In genomic region chr17:40582328-40582901, GRCh38 we compare ENCODE assay signal across 8 cellular contexts. TPM values are rescaled to one million over a fixed set of nuclear protein-coding genes. Genes with fewer than 3 reads are reported as not detected.
DNase-seq lines count a peak whose midpoint lies in the region; ATAC-seq and TF ChIP-seq lines count a peak whose summit lies in the region.

No MANE protein-coding gene starts in this region.

- DNase-seq in GM12865 (ENCODE audit: low read depth) (peak; percentile 98), T-helper 1 cell (peak in 3 of 5 donors; percentile 55 to 78 (median 56)), A172 (ENCODE audit: low spot score) (no peak), EL (no peak)
- peak in 2 of 3 experiments; percentile 41 to 44 for DNase-seq in effector memory CD8-positive, alpha-beta T cell
- no peak for DNase-seq in stimulated activated effector memory CD8-positive, alpha-beta T cell treated with anti-CD3 and anti-CD28 coated beads, Interleukin-12 subunit alpha, Interleukin-12 subunit beta, amount 100 ng/mL, for 72 hours (ENCODE audit: low spot score in 2 of 2)

- H3K9me3 Mint-ChIP-seq in effector memory CD8-positive, alpha-beta T cell, result peaks cover 0 to 2% of the 10 kb centered on the region in 2 donors
- H3K9me3 Mint-ChIP-seq in stimulated activated effector memory CD8-positive, alpha-beta T cell treated with anti-CD3 and anti-CD28 coated beads, Interleukin-12 subunit alpha, Interleukin-12 subunit beta, amount 100 ng/mL, for 72 hours, result peaks cover 10% of the 10 kb centered on the region

- H3K27me3 Mint-ChIP-seq in effector memory CD8-positive, alpha-beta T cell, result no peaks in the 10 kb centered on the region

- ATAC-seq in GM21717 (IDR thresholded peaks at IDR 0.05; ENCODE audit: unreplicated experiment), result peak; percentile 85
- peak; percentile 97 for ATAC-seq in effector memory CD8-positive, alpha-beta T cell (replicated peaks)
- peak; percentile 85 for ATAC-seq in stimulated activated effector memory CD8-positive, alpha-beta T cell treated with anti-CD3 and anti-CD28 coated beads, Interleukin-12 subunit alpha, Interleukin-12 subunit beta, amount 100 ng/mL, for 72 hours

- H3F3A ChIP-seq in Loucy (ENCODE audit: low read depth), result no peaks in the 10 kb centered on the region

- no peaks in the 10 kb centered on the region for H3K9me2 ChIP-seq in Loucy (replicated peaks; ENCODE audit: low read depth, low read length)

- H3K4me3 ChIP-seq in GM12865 (ENCODE audit: low read depth, low read length), result no peak overlapping the region
- H3K4me3 ChIP-seq in Loucy (ENCODE audit: low read length, poor library complexity, severe bottlenecking), result no peak overlapping the region

- peaks cover 3% of the 10 kb centered on the region for H3K36me3 Mint-ChIP-seq in effector memory CD8-positive, alpha-beta T cell (ENCODE audit: insufficient read depth)
- H3K36me3 Mint-ChIP-seq in stimulated activated effector memory CD8-positive, alpha-beta T cell treated with anti-CD3 and anti-CD28 coated beads, Interleukin-12 subunit alpha, Interleukin-12 subunit beta, amount 100 ng/mL, for 72 hours, result peaks cover 4% of the 10 kb centered on the region

- peak overlapping the region; percentile 22 for H3K9ac ChIP-seq in Loucy (ENCODE audit: low read depth, low read length, poor library complexity, severe bottlenecking)

- H2AFZ ChIP-seq in Loucy (ENCODE audit: low read length), result peak overlapping the region; percentile 65

- H3K9me3 ChIP-seq in Loucy (ENCODE audit: insufficient read depth, low read depth, low read length), result no peaks in the 10 kb centered on the region

- peak overlapping the region; percentile 14 for H3K4me2 ChIP-seq in Loucy (ENCODE audit: low read depth, low read length, poor library complexity, severe bottlenecking)

- H3K79me2 ChIP-seq in Loucy (ENCODE audit: insufficient read depth, low read length), result no peaks in the 10 kb centered on the region

- peaks cover 23 to 33% of the 10 kb centered on the region in 2 donors for H3K4me1 Mint-ChIP-seq in effector memory CD8-positive, alpha-beta T cell (ENCODE audit: low read depth in 2 of 2)
- peaks cover 39% of the 10 kb centered on the region for H3K4me1 Mint-ChIP-seq in stimulated activated effector memory CD8-positive, alpha-beta T cell treated with anti-CD3 and anti-CD28 coated beads, Interleukin-12 subunit alpha, Interleukin-12 subunit beta, amount 100 ng/mL, for 72 hours

- no peaks in the 10 kb centered on the region for H4K20me1 ChIP-seq in Loucy (ENCODE audit: insufficient read depth, low read length, poor library complexity, severe bottlenecking)

- no peaks in the 10 kb centered on the region for H3K36me3 ChIP-seq in Loucy (ENCODE audit: insufficient read depth, low read length)

- no peaks in the 10 kb centered on the region for H3K27me3 ChIP-seq in Loucy (ENCODE audit: insufficient read depth, low read length, poor library complexity, severe bottlenecking)

- H3K27ac Mint-ChIP-seq in effector memory CD8-positive, alpha-beta T cell, result peak overlapping the region; percentile 33 to 89
- peak overlapping the region; percentile 3 for H3K27ac Mint-ChIP-seq in stimulated activated effector memory CD8-positive, alpha-beta T cell treated with anti-CD3 and anti-CD28 coated beads, Interleukin-12 subunit alpha, Interleukin-12 subunit beta, amount 100 ng/mL, for 72 hours

- TF ChIP-seq CTCF in GM12865 (IDR thresholded peaks at IDR 0.05; ENCODE audit: insufficient read depth, low read depth, low read length, missing control alignments) (no peak), Loucy (conservative IDR thresholded peaks at IDR 0.05; ENCODE audit: low read length) (no peak)

- H3K4me3 Mint-ChIP-seq in effector memory CD8-positive, alpha-beta T cell, result peak overlapping the region; percentile 61 to 73
- peak overlapping the region; percentile 47 for H3K4me3 Mint-ChIP-seq in stimulated activated effector memory CD8-positive, alpha-beta T cell treated with anti-CD3 and anti-CD28 coated beads, Interleukin-12 subunit alpha, Interleukin-12 subunit beta, amount 100 ng/mL, for 72 hours

- H3K4me1 ChIP-seq in Loucy (ENCODE audit: insufficient read depth, low read length, poor library complexity, severe bottlenecking), result peaks cover 13% of the 10 kb centered on the region

RNA-seq across cellular contexts. Expression of gene CCR7, which starts 17.1 kb away (rescaled TPM):
- total RNA-seq in A172 (2014; rRNA removed; shearing (Covaris generic)), result not detected in 2 replicates

Comparison
In these comparisons a context has a peak if more than half of its experiments do, and no peak if none do; other contexts are left out.
1. DNase-seq: peak in GM12865 (single experiment), T-helper 1 cell (3 of 5) and effector memory CD8-positive, alpha-beta T cell (2 of 3); none in stimulated activated effector memory CD8-positive, alpha-beta T cell treated with anti-CD3 and anti-CD28 coated beads, Interleukin-12 subunit alpha, Interleukin-12 subunit beta, amount 100 ng/mL, for 72 hours (0 of 2), A172 (single experiment) and EL (single experiment).
2. Peak in every context shown above with its lines, with median percentiles within 50 percentile points of each other: ATAC-seq.